In the genomic region with DNA sequence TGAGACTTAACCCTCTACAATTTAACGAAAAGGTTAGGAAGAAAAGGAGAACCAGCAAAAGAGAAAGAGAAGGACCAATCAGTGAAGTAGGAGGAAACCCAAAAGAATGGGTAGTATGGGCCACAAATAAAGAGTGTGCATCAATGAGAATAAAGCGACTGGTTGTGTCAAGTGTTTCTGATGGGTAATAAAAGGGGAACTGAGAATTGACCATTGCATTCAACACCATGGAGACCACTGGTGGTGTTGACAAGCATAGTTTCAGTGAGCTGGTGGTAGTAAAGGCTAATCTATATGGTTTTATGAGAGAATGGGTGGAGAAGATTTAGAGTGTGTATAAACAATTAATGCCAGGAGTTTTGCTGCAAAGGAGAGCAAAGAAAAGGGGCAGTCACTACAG, we compare ENCODE assay signal across 12 cellular contexts.
DNase-seq lines count a peak whose midpoint lies in the region; ATAC-seq and TF ChIP-seq lines count a peak whose summit lies in the region.
"Had no signal": no experiment of that assay in that cellular context is flagged by ENCODE, and none has a peak within 500 bp of the region (broad histone marks: within the 10 kb centered on the region; RNA-seq: fewer than 3 reads in every experiment).

No MANE protein-coding gene starts in this region.

- no peaks in the 10 kb centered on the region for H3K4me1 ChIP-seq in suprapubic skin
- no peaks in the 10 kb centered on the region for H3K4me1 ChIP-seq in effector memory CD4-positive, alpha-beta T cell (ENCODE audit: control insufficient read depth, insufficient read depth, low read length, poor library complexity, severe bottlenecking)

- TF ChIP-seq EP300 in suprapubic skin (IDR thresholded peaks at IDR 0.05), result no peak

- no peaks in the 10 kb centered on the region for H3K27me3 ChIP-seq in suprapubic skin
- no peaks in the 10 kb centered on the region for H3K27me3 ChIP-seq in effector memory CD4-positive, alpha-beta T cell (replicated peaks; ENCODE audit: control insufficient read depth, insufficient read depth, low read length, poor library complexity, severe bottlenecking)

- H3K36me3 ChIP-seq in suprapubic skin, result no peaks in the 10 kb centered on the region
- no peaks in the 10 kb centered on the region for H3K36me3 ChIP-seq in effector memory CD4-positive, alpha-beta T cell (ENCODE audit: control insufficient read depth, insufficient read depth, low read length)

- ATAC-seq in GM18519 (IDR thresholded peaks at IDR 0.05; ENCODE audit: low FRiP score, unreplicated experiment) (peak; percentile 92), GM21360 (IDR thresholded peaks at IDR 0.05; ENCODE audit: unreplicated experiment) (peak; percentile 88), HG02970 (IDR thresholded peaks at IDR 0.05; ENCODE audit: low FRiP score, unreplicated experiment) (peak; percentile 86), HG03571 (IDR thresholded peaks at IDR 0.05; ENCODE audit: unreplicated experiment) (peak; percentile 91)
- ATAC-seq: T-helper 17 cell had no signal

- TF ChIP-seq POLR2A in suprapubic skin (IDR thresholded peaks at IDR 0.05), result no peak

- 100% methylated on average over 2 of the region's 2 CpGs for whole genome bisulfite sequencing in suprapubic skin

- no peak overlapping the region for H3K27ac ChIP-seq in suprapubic skin
- H3K27ac ChIP-seq in effector memory CD4-positive, alpha-beta T cell (ENCODE audit: insufficient read depth, low read length, poor library complexity, severe bottlenecking), result no peak overlapping the region

- no peak overlapping the region for H3K4me3 ChIP-seq in suprapubic skin
- no peak overlapping the region for H3K4me3 ChIP-seq in effector memory CD4-positive, alpha-beta T cell (ENCODE audit: insufficient read depth, low read depth, low read length, poor library complexity, severe bottlenecking)

- DNase-seq in suprapubic skin (ENCODE audit: low spot score in 2 of 2) (no peak), NCI-H187 treated with DMSO at 0.1 percent for 48 hours (lab: John Stamatoyannopoulos, UW) (no peak), NCI-H1694 (lab: John Stamatoyannopoulos, UW) (no peak)
- DNase-seq in effector memory CD4-positive, alpha-beta T cell, result no peak
- DNase-seq: activated naive CD8-positive, alpha-beta T cell treated with anti-CD3 and anti-CD28 coated beads for 36 hours; immature natural killer cell; NCI-H187; T-helper 17 cell had no signal

- TF ChIP-seq CTCF in suprapubic skin (IDR thresholded peaks at IDR 0.05), result no peak

- no peaks in the 10 kb centered on the region for H3K9me3 ChIP-seq in suprapubic skin
- no peaks in the 10 kb centered on the region for H3K9me3 ChIP-seq in effector memory CD4-positive, alpha-beta T cell (ENCODE audit: control insufficient read depth, low read length)
